25 cellular contexts compared by ENCODE assay signal in the genomic region with DNA sequence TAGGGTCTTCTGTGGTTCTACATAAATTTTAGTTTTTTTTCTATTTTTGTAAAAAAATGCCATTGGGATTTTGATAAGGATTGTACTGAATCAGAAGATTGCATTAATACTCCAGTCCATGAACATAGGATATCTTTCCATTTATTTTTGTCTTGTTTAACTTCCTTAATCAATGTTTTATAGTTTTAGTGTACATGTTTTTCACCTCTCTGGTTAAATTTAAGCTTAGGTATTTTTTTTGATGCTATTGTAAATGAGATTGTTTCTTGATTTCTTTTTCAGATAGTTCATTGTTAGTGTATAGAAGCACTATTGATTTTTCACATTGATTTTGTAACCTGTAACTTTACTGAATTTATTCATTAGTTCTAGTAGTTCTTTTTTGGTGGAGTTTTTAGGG. TPM values are rescaled to one million over a fixed set of nuclear protein-coding genes. Genes with fewer than 3 reads are reported as not detected.
DNase-seq lines count a peak whose midpoint lies in the region; ATAC-seq, FAIRE-seq and TF ChIP-seq lines count a peak whose summit lies in the region.
"Had no signal": no experiment of that assay in that cellular context is flagged by ENCODE, and none has a peak within 500 bp of the region (broad histone marks: within the 10 kb centered on the region; RNA-seq: fewer than 3 reads in every experiment).

No MANE protein-coding gene starts in this region.

- peak overlapping the region; percentile 57 to 72 for H3K27ac Mint-ChIP-seq in natural killer cell
- no peak overlapping the region for H3K27ac Mint-ChIP-seq in natural killer cell treated with Interleukin-12 subunit alpha and Interleukin-12 subunit beta and Interleukin-15 and Interleukin-18, amount 100 ng/mL, for 72 hours
- H3K27ac Mint-ChIP-seq: CD4-positive, alpha-beta T cell; CD8-positive, alpha-beta memory T cell had no signal

- no peak for TF ChIP-seq CTCF in natural killer cell (IDR thresholded peaks at IDR 0.05)

- H3K4me3 ChIP-seq in small intestine (ENCODE audit: low read depth in 1 of 2, low read length in 2 of 2) (no peak overlapping the region), H7 (ENCODE audit: insufficient read depth, low read depth, low read length) (no peak overlapping the region)
- H3K4me3 ChIP-seq: A549; BLaER1 treated with 17β-estradiol and CSF1 and Interleukin-3, amounts not matched to agents 10 nM and 100 nM; GM23248; HAP-1 had no signal

- no peaks in the 10 kb centered on the region for H3K27me3 Mint-ChIP-seq in natural killer cell (ENCODE audit: low read depth in 2 of 2)
- no peaks in the 10 kb centered on the region for H3K27me3 Mint-ChIP-seq in natural killer cell treated with Interleukin-12 subunit alpha and Interleukin-12 subunit beta and Interleukin-15 and Interleukin-18, amount 100 ng/mL, for 72 hours

- no peak overlapping the region for H3K27ac ChIP-seq in small intestine (ENCODE audit: low read depth in 1 of 2, low read length in 1 of 2)
- H3K27ac ChIP-seq: 22Rv1; A549; BLaER1 treated with 17β-estradiol and CSF1 and Interleukin-3, amounts not matched to agents 10 nM and 100 nM; GM23248 had no signal

- DNase-seq in natural killer cell: no peak
- DNase-seq in natural killer cell treated with Interleukin-12 subunit alpha and Interleukin-12 subunit beta and Interleukin-15 and Interleukin-18, amount 100 ng/mL, for 72 hours (ENCODE audit: low spot score): no peak
- no peak for DNase-seq in small intestine
- no peak for DNase-seq in H7
- DNase-seq: ACHN; AML-193; BE2C; CD4-positive, alpha-beta T cell; CD8-positive, alpha-beta memory T cell; DMS 273 treated with DMSO at 0.1 percent for 48 hours; DMS79; EL; GF-D8; GM23248 had no signal

- H3K4me1 Mint-ChIP-seq in natural killer cell: peaks cover 40% of the 10 kb centered on the region in 2 donors
- peaks cover 29 to 30% of the 10 kb centered on the region in 2 donors for H3K4me1 Mint-ChIP-seq in natural killer cell treated with Interleukin-12 subunit alpha and Interleukin-12 subunit beta and Interleukin-15 and Interleukin-18, amount 100 ng/mL, for 72 hours (ENCODE audit: low read depth in 2 of 2)

- FAIRE-seq in colon (lab: Jason Lieb, UNC): peak; percentile 43
- peak; percentile 5 for FAIRE-seq in small intestine (lab: Jason Lieb, UNC)
- FAIRE-seq: D721Med, GM12892, GM19239 had no signal

- no peak overlapping the region for H3K4me3 Mint-ChIP-seq in natural killer cell
- no peak overlapping the region for H3K4me3 Mint-ChIP-seq in natural killer cell treated with Interleukin-12 subunit alpha and Interleukin-12 subunit beta and Interleukin-15 and Interleukin-18, amount 100 ng/mL, for 72 hours
- H3K4me3 Mint-ChIP-seq: CD14-positive monocyte; CD4-positive, alpha-beta T cell; CD8-positive, alpha-beta memory T cell had no signal

- no peaks in the 10 kb centered on the region for H3K9me3 Mint-ChIP-seq in natural killer cell
- H3K9me3 Mint-ChIP-seq in natural killer cell treated with Interleukin-12 subunit alpha and Interleukin-12 subunit beta and Interleukin-15 and Interleukin-18, amount 100 ng/mL, for 72 hours: no peaks in the 10 kb centered on the region
- H3K9me3 Mint-ChIP-seq: CD8-positive, alpha-beta memory T cell had no signal

- no peak for ATAC-seq in natural killer cell
- ATAC-seq in natural killer cell treated with Interleukin-12 subunit alpha and Interleukin-12 subunit beta and Interleukin-15 and Interleukin-18, amount 100 ng/mL, for 72 hours: no peak
- ATAC-seq in GM18517 (IDR thresholded peaks at IDR 0.05; ENCODE audit: unreplicated experiment): no peak
- ATAC-seq: A549 had no signal

- intact Hi-C loops in natural killer cell (cut with micrococcal nuclease): no loop called here

- H3K36me3 Mint-ChIP-seq in natural killer cell: peaks cover 16% of the 10 kb centered on the region
- H3K36me3 Mint-ChIP-seq in natural killer cell treated with Interleukin-12 subunit alpha and Interleukin-12 subunit beta and Interleukin-15 and Interleukin-18, amount 100 ng/mL, for 72 hours: no peaks in the 10 kb centered on the region

- H3K36me3 ChIP-seq in small intestine (ENCODE audit: control insufficient read depth in 2 of 2, insufficient read depth in 2 of 2, low read length in 2 of 2) (no peaks in the 10 kb centered on the region), H7 (replicated peaks; ENCODE audit: control insufficient read depth, insufficient read depth, low read length) (no peaks in the 10 kb centered on the region)
- H3K36me3 ChIP-seq: BE2C, HAP-1 had no signal

- H3K9me3 ChIP-seq in small intestine (ENCODE audit: control insufficient read depth, low read depth): no peaks in the 10 kb centered on the region
- H3K9me3 ChIP-seq: BE2C, HAP-1 had no signal

- H3K27me3 ChIP-seq in small intestine (ENCODE audit: control insufficient read depth in 2 of 2, insufficient read depth in 2 of 2, low read length in 2 of 2): no peaks in the 10 kb centered on the region
- no peaks in the 10 kb centered on the region for H3K27me3 ChIP-seq in H7 (ENCODE audit: control insufficient read depth, insufficient read depth, low read length)
- H3K27me3 ChIP-seq: BE2C; BLaER1 treated with 17β-estradiol and CSF1 and Interleukin-3, amounts not matched to agents 10 nM and 100 nM had no signal

- no peaks in the 10 kb centered on the region for H3K4me1 ChIP-seq in small intestine (ENCODE audit: control insufficient read depth in 2 of 2, insufficient read depth in 1 of 2, low read depth in 1 of 2, low read length in 1 of 2)
- H3K4me1 ChIP-seq: A549, BE2C, HAP-1 had no signal

RNA-seq across cellular contexts. Expression of gene ITGAM, which starts 35.4 kb away (rescaled TPM):
- 100 to 1,000 TPM; 370 to 545 (median 428) TPM for total RNA-seq in natural killer cell
- 10 to 100 TPM; 63.9 to 77.8 TPM for total RNA-seq in natural killer cell treated with Interleukin-12 subunit alpha and Interleukin-12 subunit beta and Interleukin-15 and Interleukin-18, amount 100 ng/mL, for 72 hours
- 1 to 10 TPM in 1 of 3 donors, under 1 TPM in 2; 0.22 to 4.3 (median 0.27) TPM for polyA plus RNA-seq in small intestine
- 0.04 TPM in 1 of 2 replicates, not detected in the other for total RNA-seq in H7 (2014; rRNA removed; shearing (Covaris generic))
- total RNA-seq: GM23248 had no signal
- polyA plus RNA-seq: GM23248 had no signal

RNA-seq across cellular contexts. Expression of gene ITGAX, which starts 59.8 kb away (rescaled TPM):
- 100 to 1,000 TPM; 224 to 249 (median 233) TPM for total RNA-seq in natural killer cell
- total RNA-seq in natural killer cell treated with Interleukin-12 subunit alpha and Interleukin-12 subunit beta and Interleukin-15 and Interleukin-18, amount 100 ng/mL, for 72 hours: 100 to 1,000 TPM in 1 of 2 donors, 10 to 100 TPM in 1; 62.1 to 124 TPM
- polyA plus RNA-seq in small intestine: 1 to 10 TPM in 1 of 3 donors, under 1 TPM in 2; 0.22 to 2.0 (median 0.27) TPM
- total RNA-seq in H7 (2014; rRNA removed; shearing (Covaris generic)): 0.26 and 0.80 TPM in 2 replicates
- total RNA-seq: GM23248, H1 had no signal
- polyA plus RNA-seq: GM23248 had no signal

Comparison
In these comparisons a context has a peak if more than half of its experiments do, and no peak if none do; other contexts are left out.
1. H3K27ac Mint-ChIP-seq: peak in natural killer cell (2 of 2); none in natural killer cell treated with Interleukin-12 subunit alpha and Interleukin-12 subunit beta and Interleukin-15 and Interleukin-18, amount 100 ng/mL, for 72 hours (0 of 2).
2. RNA of gene ITGAM, which starts 35.4 kb away (total RNA-seq): 370 to 545 TPM in natural killer cell and 63.9 to 77.8 TPM in natural killer cell treated with Interleukin-12 subunit alpha and Interleukin-12 subunit beta and Interleukin-15 and Interleukin-18, amount 100 ng/mL, for 72 hours; 0.04 TPM in H7; every median in the first group is over 10 times any median in the second.
3. RNA of gene ITGAX, which starts 59.8 kb away (total RNA-seq): 224 to 249 TPM in natural killer cell and 62.1 to 124 TPM in natural killer cell treated with Interleukin-12 subunit alpha and Interleukin-12 subunit beta and Interleukin-15 and Interleukin-18, amount 100 ng/mL, for 72 hours; 0.26 to 0.80 TPM in H7; every median in the first group is over 10 times any median in the second.